36 cellular contexts compared by ENCODE assay signal in genomic region chr1:119394085-119394484, GRCh38. TPM values are rescaled to one million over a fixed set of nuclear protein-coding genes. Genes with fewer than 3 reads are reported as not detected.
"Had no signal": no experiment of that assay in that cellular context is flagged by ENCODE, and none has a peak within 500 bp of the region (broad histone marks: within the 10 kb centered on the region; RNA-seq: fewer than 3 reads in every experiment).

No MANE protein-coding gene starts in this region.

- H3K9me3 ChIP-seq: adrenal gland, body of pancreas, esophagus squamous epithelium, gastroesophageal sphincter had no signal

- H3K27me3 ChIP-seq: adrenal gland, body of pancreas, gastroesophageal sphincter had no signal

- H3K36me3 ChIP-seq: adrenal gland, esophagus squamous epithelium, gastroesophageal sphincter had no signal

- H3K27ac ChIP-seq: body of pancreas, epithelial cell of prostate, esophagus squamous epithelium, gastroesophageal sphincter, VCaP had no signal

- H3K4me3 ChIP-seq: adrenal gland, body of pancreas, esophagus squamous epithelium, gastroesophageal sphincter had no signal

- H3K4me1 ChIP-seq: adrenal gland, body of pancreas, esophagus squamous epithelium, gastroesophageal sphincter had no signal

- FAIRE-seq: colon, endometrium, endothelial cell of umbilical vein had no signal

- ATAC-seq: activated CD8-positive, alpha-beta T cell treated with anti-CD3 and anti-CD28 coated beads for 36 hours; activated naive CD8-positive, alpha-beta T cell treated with anti-CD3 and anti-CD28 coated beads, Interleukin-2, amount 50 U/mL, for 24 hours; activated T-cell treated with anti-CD3 and anti-CD28 coated beads, Interleukin-2, amount 50 U/mL, for 4 hours; activated T-helper 17 cell treated with anti-CD3 and anti-CD28 coated beads, Interleukin-2, amount 50 U/mL, for 72 hours; body of pancreas; gastroesophageal sphincter; T-helper 17 cell; WTC11 had no signal

- DNase-seq: activated CD4-positive, alpha-beta T cell treated with anti-CD3 and anti-CD28 coated beads for 1 hour; activated CD4-positive, alpha-beta T cell treated with anti-CD3 and anti-CD28 coated beads for 4 hours; activated CD4-positive, alpha-beta T cell treated with anti-CD3 and anti-CD28 coated beads, Interleukin-2, amount 10 ng/mL, durations not matched to agents 7 days and 5 days; activated CD4-positive, alpha-beta T cell treated with anti-CD3 and anti-CD28 coated beads, Interleukin-2, amount 50 U/mL, for 48 hours; activated CD8-positive, alpha-beta memory T cell treated with anti-CD3 and anti-CD28 coated beads for 24 hours; activated CD8-positive, alpha-beta T cell treated with anti-CD3 and anti-CD28 coated beads for 36 hours; activated effector memory CD4-positive, alpha-beta T cell treated with Interleukin-2 at 50 U/mL for 16 hours; activated gamma-delta T cell treated with Interleukin-2 at 50 U/mL for 16 hours; activated naive CD4-positive, alpha-beta T cell treated with anti-CD3 and anti-CD28 coated beads for 36 hours; activated naive CD8-positive, alpha-beta T cell treated with anti-CD3 and anti-CD28 coated beads for 36 hours; activated naive CD8-positive, alpha-beta T cell treated with anti-CD3 and anti-CD28 coated beads, Interleukin-2, amount 50 U/mL, for 24 hours; activated T-cell treated with anti-CD3 and anti-CD28 coated beads, Interleukin-2, amount 50 U/mL, for 4 hours; adrenal gland; amygdala; aorta; body of pancreas; caudate nucleus; effector CD8-positive, alpha-beta T cell; esophagus squamous epithelium; foreskin melanocyte; T-helper 1 cell; T-helper 17 cell had no signal

RNA-seq across cellular contexts. Expression of gene HSD3B2, which starts 20.9 kb away (rescaled TPM):
- total RNA-seq: activated CD4-positive, alpha-beta T cell treated with anti-CD3 and anti-CD28 coated beads, Interleukin-2, amount 10 ng/mL, durations not matched to agents 7 days and 5 days; activated CD8-positive, alpha-beta T cell treated with anti-CD3 and anti-CD28 coated beads for 36 hours; activated naive CD4-positive, alpha-beta T cell treated with anti-CD3 and anti-CD28 coated beads for 36 hours; activated naive CD8-positive, alpha-beta T cell treated with anti-CD3 and anti-CD28 coated beads for 36 hours; activated T-helper 17 cell treated with anti-CD3 and anti-CD28 coated beads, Interleukin-2, amount 50 U/mL, for 72 hours; body of pancreas; chondrocyte; dermis microvascular lymphatic vessel endothelial cell; endothelial cell of umbilical vein; esophagus squamous epithelium; fibroblast of lung; fibroblast of villous mesenchyme; gastroesophageal sphincter; glomerular endothelial cell; T-helper 17 cell had no signal
- polyA plus RNA-seq: endothelial cell of umbilical vein, fibroblast of lung had no signal

RNA-seq across cellular contexts. Expression of gene HAO2, which starts 25.5 kb away (rescaled TPM):
- total RNA-seq: activated CD4-positive, alpha-beta T cell treated with anti-CD3 and anti-CD28 coated beads, Interleukin-2, amount 10 ng/mL, durations not matched to agents 7 days and 5 days; activated CD8-positive, alpha-beta T cell treated with anti-CD3 and anti-CD28 coated beads for 36 hours; activated naive CD4-positive, alpha-beta T cell treated with anti-CD3 and anti-CD28 coated beads for 36 hours; activated naive CD8-positive, alpha-beta T cell treated with anti-CD3 and anti-CD28 coated beads for 36 hours; activated T-cell treated with anti-CD3 and anti-CD28 coated beads, Interleukin-2, amount 50 U/mL, for 4 hours; activated T-helper 17 cell treated with anti-CD3 and anti-CD28 coated beads, Interleukin-2, amount 50 U/mL, for 72 hours; aorta; body of pancreas; chondrocyte; dermis microvascular lymphatic vessel endothelial cell; endothelial cell of umbilical vein; esophagus squamous epithelium; fibroblast of lung; fibroblast of villous mesenchyme; gastroesophageal sphincter; glomerular endothelial cell; T-helper 17 cell had no signal
- polyA plus RNA-seq: aorta, endothelial cell of umbilical vein, esophagus, fibroblast of lung had no signal
